ENCODE assay signal across 1 cellular context in genomic region chr13:45464687-45465453, GRCh38.
TF ChIP-seq lines count a peak whose summit lies in the region.

Gene COG3, plus strand, starts transcription at chr13:45464939. Its CDS starts 98 bp downstream, at chr13:45465037.

TF ChIP-seq in H1, 55 proteins besides CTCF, POLR2A, EP300 and RAD21 (continued from another document):
- no peak for TF ChIP-seq MAX (IDR thresholded peaks at IDR 0.05)
- no peak for TF ChIP-seq TAF7 (optimal IDR thresholded peaks at IDR 0.05; ENCODE audit: borderline replicate concordance, low read depth, low read length)
- no peak for TF ChIP-seq RNF2 (IDR thresholded peaks at IDR 0.05; ENCODE audit: borderline replicate concordance, low read depth, low read length, missing control alignments, poor library complexity, severe bottlenecking)
- 0 out of 2 replicates have a peak, but pooled peaks have one; percentile 68 for TF ChIP-seq TBP (IDR thresholded peaks at IDR 0.05; ENCODE audit: low read depth, low read length)
- no peak for TF ChIP-seq SAP30 (IDR thresholded peaks at IDR 0.05; ENCODE audit: insufficient read depth, insufficient replicate concordance, low read length)
- peak; percentile 65 to 89; a peak in 3 of 4 replicates for TF ChIP-seq SIN3A (conservative IDR thresholded peaks at IDR 0.05 in 1 of 2, IDR thresholded peaks at IDR 0.05 in 1 of 2; ENCODE audit: low read depth in 1 of 2, low read length in 2 of 2)
- TF ChIP-seq TAF1 (IDR thresholded peaks at IDR 0.05; ENCODE audit: low read depth, low read length), result peak; percentile 80
- TF ChIP-seq NANOG (IDR thresholded peaks at IDR 0.05; ENCODE audit: insufficient read depth, low read depth, low read length, poor library complexity, severe bottlenecking), result no peak
- TF ChIP-seq RXRA (IDR thresholded peaks at IDR 0.05; ENCODE audit: insufficient read depth, low read depth, low read length), result no peak
- TF ChIP-seq CREB1 (IDR thresholded peaks at IDR 0.05), result peak; percentile 76
- TF ChIP-seq PHF8 (conservative IDR thresholded peaks at IDR 0.05; ENCODE audit: low read depth, low read length), result peak; percentile 98
- TF ChIP-seq CBX5 (IDR thresholded peaks at IDR 0.05; ENCODE audit: low read depth, low read length), result no peak
- TF ChIP-seq CHD2 (IDR thresholded peaks at IDR 0.05; ENCODE audit: low read length), result peak; percentile 62; the same call in 1 of the 2 replicates
- no peak for TF ChIP-seq GTF2F1 (IDR thresholded peaks at IDR 0.05; ENCODE audit: borderline replicate concordance, low read depth, low read length)
- 0 out of 2 replicates have a peak, but pooled peaks have one; percentile 20 for TF ChIP-seq KDM5A (IDR thresholded peaks at IDR 0.05; ENCODE audit: low read length)
- no peak for TF ChIP-seq MAFK (IDR thresholded peaks at IDR 0.05; ENCODE audit: low read depth, low read length)
- no peak for TF ChIP-seq USF2 (IDR thresholded peaks at IDR 0.05; ENCODE audit: low read length)
- TF ChIP-seq ATF2 (IDR thresholded peaks at IDR 0.05; ENCODE audit: low read length), result no peak
- TF ChIP-seq NRF1 (IDR thresholded peaks at IDR 0.05; ENCODE audit: low read depth, low read length), result no peak
- no peak for TF ChIP-seq BACH1 (IDR thresholded peaks at IDR 0.05; ENCODE audit: low read length)
- no peak for TF ChIP-seq CBX8 (IDR thresholded peaks at IDR 0.05; ENCODE audit: borderline replicate concordance, low read depth, low read length)
- no peak; the same call in 1 of the 2 replicates for TF ChIP-seq SIX5 (IDR thresholded peaks at IDR 0.05; ENCODE audit: low read depth, low read length)
- TF ChIP-seq E2F6 (IDR thresholded peaks at IDR 0.05), result no peak
- TF ChIP-seq ASH2L (IDR thresholded peaks at IDR 0.05; ENCODE audit: low read length), result peak; percentile 92
- no peak for TF ChIP-seq HDAC6 (IDR thresholded peaks at IDR 0.05; ENCODE audit: low read depth, low read length)
- no peak for TF ChIP-seq JUN (IDR thresholded peaks at IDR 0.05; ENCODE audit: low read depth, low read length)
- TF ChIP-seq CTBP2 (IDR thresholded peaks at IDR 0.05; ENCODE audit: borderline replicate concordance, insufficient read depth, insufficient read length, low read length), result no peak
- no peak for TF ChIP-seq KDM4A (IDR thresholded peaks at IDR 0.05; ENCODE audit: low read depth, low read length, severe bottlenecking)
- no peak for TF ChIP-seq BCL11A (IDR thresholded peaks at IDR 0.05; ENCODE audit: low read depth in 2 of 2, low read length in 2 of 2)
- no peak for TF ChIP-seq CEBPB (IDR thresholded peaks at IDR 0.05; ENCODE audit: low read depth, low read length)
- TF ChIP-seq RFX5 (IDR thresholded peaks at IDR 0.05; ENCODE audit: borderline replicate concordance, low read depth, low read length), result no peak
- peak; percentile 90; the same call in 1 of the 2 replicates for TF ChIP-seq RBBP5 (IDR thresholded peaks at IDR 0.05; ENCODE audit: borderline replicate concordance, low read depth, low read length)
- peak; percentile 46; the same call in 1 of the 2 replicates for TF ChIP-seq SRF (IDR thresholded peaks at IDR 0.05; ENCODE audit: low read depth, low read length)
- TF ChIP-seq EZH2 (IDR thresholded peaks at IDR 0.05; ENCODE audit: low read depth, low read length, severe bottlenecking), result no peak
- peak; percentile 61; the same call in 1 of the 2 replicates for TF ChIP-seq SP1 (IDR thresholded peaks at IDR 0.05; ENCODE audit: low read depth, low read length)
- peak; percentile 59; the same call in 1 of the 2 replicates for TF ChIP-seq POLR2AphosphoS5 (IDR thresholded peaks at IDR 0.05; ENCODE audit: low read depth, low read length)
- no peak for TF ChIP-seq KDM1A (IDR thresholded peaks at IDR 0.05; ENCODE audit: borderline replicate concordance, low read length)
- TF ChIP-seq SUZ12 (IDR thresholded peaks at IDR 0.05; ENCODE audit: low read length), result no peak
- TF ChIP-seq JUND (IDR thresholded peaks at IDR 0.05; ENCODE audit: low read length), result no peak
- no peak for TF ChIP-seq CHD7 (IDR thresholded peaks at IDR 0.05; ENCODE audit: insufficient replicate concordance, low read length)
- peak; percentile 28; the same call in 1 of the 2 replicates for TF ChIP-seq TEAD4 (IDR thresholded peaks at IDR 0.05; ENCODE audit: low read depth, low read length)
- TF ChIP-seq SP4 (IDR thresholded peaks at IDR 0.05; ENCODE audit: low read length), result 0 out of 2 replicates have a peak, but pooled peaks have one; percentile 26
- no peak for TF ChIP-seq ZNF274 (IDR thresholded peaks at IDR 0.05; ENCODE audit: borderline replicate concordance, extremely low read depth, low read length)
- peak; percentile 22; the same call in 1 of the 2 replicates for TF ChIP-seq YY1 (IDR thresholded peaks at IDR 0.05; ENCODE audit: low read depth, low read length)
- TF ChIP-seq CHD1 (IDR thresholded peaks at IDR 0.05; ENCODE audit: low read depth, low read length), result no peak
- TF ChIP-seq SIRT6 (IDR thresholded peaks at IDR 0.05; ENCODE audit: low read length), result no peak
- no peak for TF ChIP-seq ATF3 (IDR thresholded peaks at IDR 0.05; ENCODE audit: insufficient read depth, low read depth, low read length)
- peak; percentile 91 for TF ChIP-seq GABPA (IDR thresholded peaks at IDR 0.05; ENCODE audit: borderline replicate concordance, insufficient read depth, low read length)
- TF ChIP-seq HDAC2 (IDR thresholded peaks at IDR 0.05; ENCODE audit: borderline replicate concordance in 1 of 2, low read depth in 2 of 2, low read length in 2 of 2), result no peak; a peak in 1 of 4 replicates
- no peak for TF ChIP-seq FOSL1 (IDR thresholded peaks at IDR 0.05; ENCODE audit: insufficient read depth, low read depth, low read length)
- no peak for TF ChIP-seq TCF12 (IDR thresholded peaks at IDR 0.05; ENCODE audit: low read depth, low read length)
- TF ChIP-seq EGR1 (IDR thresholded peaks at IDR 0.05; ENCODE audit: borderline replicate concordance, low read depth, low read length), result peak; percentile 66; the same call in 1 of the 2 replicates
- TF ChIP-seq SP2 (IDR thresholded peaks at IDR 0.05; ENCODE audit: low read length), result no peak; the same call in 1 of the 2 replicates
